8 cellular contexts compared by ENCODE assay signal in the genomic region with DNA sequence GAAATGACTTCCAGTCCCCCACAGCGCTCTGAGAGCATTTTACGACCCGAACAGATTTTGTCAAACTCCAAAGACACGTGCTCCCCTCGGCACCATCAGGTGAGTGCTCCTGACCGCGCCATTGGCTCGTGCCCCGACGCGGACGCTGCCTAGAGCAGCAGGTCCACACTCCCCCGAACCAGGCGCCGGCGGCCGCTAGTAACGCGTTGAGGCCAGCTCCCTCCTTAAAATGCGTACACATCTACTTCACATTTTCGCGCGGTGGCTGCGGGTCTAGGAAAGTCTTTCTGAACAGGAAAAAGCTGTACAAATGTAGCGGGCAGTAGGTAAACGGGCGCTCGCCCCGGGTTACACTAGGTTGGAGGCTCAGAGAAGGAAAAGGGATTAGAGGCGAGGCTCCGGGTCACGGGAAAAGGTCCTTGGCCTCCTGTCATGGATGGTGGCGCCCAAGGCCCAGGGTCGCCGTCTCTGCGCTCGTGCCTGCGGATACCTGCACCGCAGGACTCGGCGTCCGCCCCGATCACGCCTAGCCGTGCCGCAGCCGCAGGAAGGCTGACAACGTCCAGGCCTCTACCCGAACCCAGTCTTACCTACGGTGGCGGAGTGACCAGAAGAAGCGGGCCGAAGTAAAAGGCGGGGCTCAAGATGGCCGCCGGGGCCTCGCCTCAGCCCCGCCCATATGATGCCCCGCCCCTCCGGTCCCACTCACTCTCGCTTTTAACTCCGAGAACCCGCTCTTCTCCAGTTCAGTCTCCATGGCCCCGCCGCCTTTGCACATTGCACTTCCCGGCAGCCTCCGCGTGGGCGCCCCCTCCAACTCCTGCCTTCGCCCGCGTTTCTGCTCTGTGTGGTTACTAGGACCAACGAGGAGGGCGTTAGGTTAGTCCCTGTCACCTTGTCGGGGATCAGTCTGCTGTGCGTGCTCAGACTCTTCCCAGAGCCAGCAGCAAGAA. TPM values are rescaled to one million over a fixed set of nuclear protein-coding genes. Genes with fewer than 3 reads are reported as not detected.
DNase-seq lines count a peak whose midpoint lies in the region; ATAC-seq and TF ChIP-seq lines count a peak whose summit lies in the region.

A gene with protein sequence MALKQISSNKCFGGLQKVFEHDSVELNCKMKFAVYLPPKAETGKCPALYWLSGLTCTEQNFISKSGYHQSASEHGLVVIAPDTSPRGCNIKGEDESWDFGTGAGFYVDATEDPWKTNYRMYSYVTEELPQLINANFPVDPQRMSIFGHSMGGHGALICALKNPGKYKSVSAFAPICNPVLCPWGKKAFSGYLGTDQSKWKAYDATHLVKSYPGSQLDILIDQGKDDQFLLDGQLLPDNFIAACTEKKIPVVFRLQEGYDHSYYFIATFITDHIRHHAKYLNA (minus strand): TSS at position 647 of the 953 bp plus-strand sequence. CDS start 5,748 bp downstream, outside the sequence.

- peak within 1 kb of the TSS; percentile 92 for H3K27ac ChIP-seq in duodenal mucosa (ENCODE audit: low read depth, low read length)

- ATAC-seq in GM19351 (IDR thresholded peaks at IDR 0.05; ENCODE audit: unreplicated experiment) (peak; percentile 89), HG03521 (IDR thresholded peaks at IDR 0.05; ENCODE audit: unreplicated experiment) (peak; percentile 86)

- peaks cover 9 to 38% of the 10 kb centered on the region in 2 donors for H3K4me1 ChIP-seq in duodenal mucosa (ENCODE audit: control insufficient read depth in 1 of 2, insufficient read depth in 2 of 2, low read length in 2 of 2)

- 1% methylated on average over 62 to 70 of the region's 76 CpGs for WGBS in lower leg skin, 2 donors

- intact Hi-C loops in lower leg skin (cut with DNase I; ENCODE audit: low total_unique reads), result loop anchor here (10.0 kb wide), 1 partner anchor 1238 kb away; a partner anchor contains a TSS

- TF ChIP-seq CTCF in lower leg skin (IDR thresholded peaks at IDR 0.05), result no peak

- peak; percentile 45 to 92 (median 82) for DNase-seq in C1 segment of cervical spinal cord (lab: John Stamatoyannopoulos, UW)
- DNase-seq in NCI-H748 (lab: John Stamatoyannopoulos, UW; ENCODE audit: unreplicated experiment), result peak; percentile 93
- DNase-seq in activated CD4-positive, alpha-beta T cell treated with anti-CD3 and anti-CD28 coated beads, Interleukin-2, amount 50 U/mL, for 48 hours, result peak; percentile 98
- DNase-seq in lower leg skin (ENCODE audit: low spot score in 2 of 2), result peak; percentile 91 to 99
- DNase-seq in stimulated activated CD4-positive, alpha-beta T cell treated with anti-CD3 and anti-CD28 coated beads, Interleukin-4, amount 100 ng/mL, for 48 hours (ENCODE audit: low read depth in 2 of 2), result peak; percentile 94 to 96

- peak within 1 kb of the TSS; percentile 94 to 97 for H3K4me3 ChIP-seq in duodenal mucosa (ENCODE audit: low read depth in 1 of 2, low read length in 2 of 2)
- H3K4me3 ChIP-seq in lower leg skin (ENCODE audit: low read depth, poor library complexity, severe bottlenecking), result peak within 1 kb of the TSS; percentile 74

- H3K27me3 ChIP-seq in duodenal mucosa (ENCODE audit: control insufficient read depth in 1 of 2, insufficient read depth in 2 of 2, low read length in 2 of 2), result no peaks in the 10 kb centered on the region

- H3K36me3 ChIP-seq in duodenal mucosa (ENCODE audit: control insufficient read depth in 1 of 2, insufficient read depth in 2 of 2, low read length in 2 of 2), result no peaks in the 10 kb centered on the region

- no peaks in the 10 kb centered on the region for H3K9me3 ChIP-seq in duodenal mucosa (ENCODE audit: control insufficient read depth in 1 of 2, low read length in 2 of 2)

- peak in 1 of 2 donors; percentile 28 for TF ChIP-seq POLR2A in lower leg skin (IDR thresholded peaks at IDR 0.05)

- peak within 1 kb of the TSS; percentile 91 to 97 for H3K9ac ChIP-seq in duodenal mucosa (ENCODE audit: low read depth in 1 of 2, low read length in 2 of 2)

RNA-seq across cellular contexts. Expression of the gene that starts here (rescaled TPM):
- total RNA-seq in lower leg skin, result 10 to 100 TPM; 63.7 to 84.5 (median 76.1) TPM

Comparison
In these comparisons a context has a peak if more than half of its experiments do, and no peak if none do; other contexts are left out.
1. Peak in every context shown above with its lines: DNase-seq, ATAC-seq, H3K4me3 ChIP-seq and H3K27ac ChIP-seq.